ENCODE assay signal across 8 cellular contexts in genomic region chr12:25957898-25958253, GRCh38. TPM values are rescaled to one million over a fixed set of nuclear protein-coding genes. Genes with fewer than 3 reads are reported as not detected.
DNase-seq lines count a peak whose midpoint lies in the region; ATAC-seq, FAIRE-seq and TF ChIP-seq lines count a peak whose summit lies in the region.

No MANE protein-coding gene starts in this region.

- peaks cover 9% of the 10 kb centered on the region for H3K4me1 ChIP-seq in astrocyte (ENCODE audit: insufficient read depth, low read length)
- peaks cover 8% of the 10 kb centered on the region; the same call in 1 of the 2 replicates for H3K4me1 ChIP-seq in iPS-20b (ENCODE audit: insufficient read depth, low read length)
- H3K4me1 ChIP-seq in spleen: peaks cover 0 to 31% (median 22%) of the 10 kb centered on the region in 6 donors

- H3K9me3 ChIP-seq in astrocyte (ENCODE audit: insufficient read depth, low read depth, low read length) (no peaks in the 10 kb centered on the region), iPS-20b (ENCODE audit: insufficient read depth, low read depth, low read length) (no peaks in the 10 kb centered on the region; the same call in 1 of the 2 replicates), spleen (no peaks in the 10 kb centered on the region)

- TF ChIP-seq CTCF in astrocyte (IDR thresholded peaks at IDR 0.05; ENCODE audit: insufficient read depth, low read depth, low read length) (no peak), spleen (IDR thresholded peaks at IDR 0.05 in 8 of 11, conservative IDR thresholded peaks at IDR 0.05 in 3 of 11) (no peak)

- TF ChIP-seq POLR2A in spleen (IDR thresholded peaks at IDR 0.05): no peak

- peaks cover 26% of the 10 kb centered on the region for H4K20me1 ChIP-seq in astrocyte (ENCODE audit: insufficient read depth, low read length)

- DNase-seq in ELR (ENCODE audit: low read depth) (peak; percentile 92), HuH-7 (ENCODE audit: low spot score) (peak; percentile 57), astrocyte (ENCODE audit: low read depth) (peak; percentile 77), spleen (no peak), cortex of kidney (lab: John Stamatoyannopoulos, UW) (no peak), KG1 (lab: John Stamatoyannopoulos, UW) (no peak)

- H3K9me3 Mint-ChIP-seq in astrocyte (ENCODE audit: unreplicated experiment): no peaks in the 10 kb centered on the region

- peaks cover 10% of the 10 kb centered on the region for H3K4me1 Mint-ChIP-seq in astrocyte (ENCODE audit: low read depth, unreplicated experiment)

- peak overlapping the region; percentile 55 for H2AFZ ChIP-seq in astrocyte (ENCODE audit: low read depth, low read length)

- H3K79me2 ChIP-seq in astrocyte (ENCODE audit: insufficient read depth, low read length): peaks cover 39% of the 10 kb centered on the region

- intact Hi-C loops in spleen (cut with DNase I; ENCODE audit: low total_unique reads): no loop called here

- H3K4me2 ChIP-seq in astrocyte (ENCODE audit: low read length): peak overlapping the region; percentile 87

- no peak for ATAC-seq in HG03196 (IDR thresholded peaks at IDR 0.05; ENCODE audit: unreplicated experiment)

- H3K36me3 Mint-ChIP-seq in astrocyte (ENCODE audit: low read depth, unreplicated experiment): no peaks in the 10 kb centered on the region

- peak overlapping the region; percentile 87 for H3K27ac Mint-ChIP-seq in astrocyte (ENCODE audit: unreplicated experiment)

- FAIRE-seq in astrocyte (lab: Jason Lieb, UNC): no peak

- H3K27ac ChIP-seq in astrocyte (ENCODE audit: low read depth, low read length) (peak overlapping the region; percentile 99), iPS-20b (ENCODE audit: low read length) (peak overlapping the region; percentile 25), spleen (peak overlapping the region; percentile 70 to 93 (median 86))

- H3K27me3 Mint-ChIP-seq in astrocyte (ENCODE audit: low read depth, unreplicated experiment): no peaks in the 10 kb centered on the region

- no peaks in the 10 kb centered on the region for H3K27me3 ChIP-seq in astrocyte (ENCODE audit: insufficient read depth, low read length)
- H3K27me3 ChIP-seq in iPS-20b (ENCODE audit: insufficient read depth, low read length): no peaks in the 10 kb centered on the region; the same call in 1 of the 2 replicates
- peaks cover 0 to 50% (median 0%) of the 10 kb centered on the region in 7 donors for H3K27me3 ChIP-seq in spleen (replicated peaks in 1 of 7)

- H3K9ac ChIP-seq in astrocyte (ENCODE audit: low read length): peak overlapping the region; percentile 97
- H3K9ac ChIP-seq in iPS-20b (ENCODE audit: low read depth, low read length): peak overlapping the region; percentile 82; the same call in 1 of the 2 replicates

- 4 to 9% (median 5%) methylated on average over 11 of the region's 11 CpGs for WGBS in spleen, 5 donors

- H3K36me3 ChIP-seq in astrocyte (ENCODE audit: insufficient read depth, low read length): no peaks in the 10 kb centered on the region
- peaks cover 6% of the 10 kb centered on the region; the same call in 1 of the 2 replicates for H3K36me3 ChIP-seq in iPS-20b (ENCODE audit: insufficient read depth, low read depth, low read length)
- no peaks in the 10 kb centered on the region for H3K36me3 ChIP-seq in spleen

- H3K4me3 ChIP-seq in astrocyte (ENCODE audit: insufficient read depth, low read depth, low read length) (peak overlapping the region; percentile 73), iPS-20b (ENCODE audit: low read length) (peak overlapping the region; percentile 79), spleen (peak overlapping the region; percentile 40 to 86 (median 62))

- peak overlapping the region; percentile 88 for H3K4me3 Mint-ChIP-seq in astrocyte (ENCODE audit: unreplicated experiment)

RNA-seq across cellular contexts. Expression of gene RASSF8, which starts 0.6 kb away (rescaled TPM):
- 24.2 and 39.5 TPM in 2 replicates for total RNA-seq in astrocyte
- 10 to 100 TPM in 5 of 7 donors, 1 to 10 TPM in 2; 9.0 to 38.0 (median 18.0) TPM for total RNA-seq in spleen
- 1 to 10 TPM; 1.4 to 2.0 (median 1.9) TPM for polyA plus RNA-seq in spleen

Comparison
In these comparisons a context has a peak if more than half of its experiments do, and no peak if none do; other contexts are left out.
1. DNase-seq: peak in ELR (single experiment), HuH-7 (single experiment) and astrocyte (single experiment); none in spleen (single experiment), cortex of kidney (single experiment) and KG1 (single experiment).
2. H3K27ac ChIP-seq: peak in every context shown above with its lines; median percentile 99 in astrocyte; 86 in spleen; 25 in iPS-20b.
3. Peak in every context shown above with its lines, with median percentiles within 50 percentile points of each other: H3K4me3 ChIP-seq.